ENCODE assay signal across 24 cellular contexts in the genomic region with DNA sequence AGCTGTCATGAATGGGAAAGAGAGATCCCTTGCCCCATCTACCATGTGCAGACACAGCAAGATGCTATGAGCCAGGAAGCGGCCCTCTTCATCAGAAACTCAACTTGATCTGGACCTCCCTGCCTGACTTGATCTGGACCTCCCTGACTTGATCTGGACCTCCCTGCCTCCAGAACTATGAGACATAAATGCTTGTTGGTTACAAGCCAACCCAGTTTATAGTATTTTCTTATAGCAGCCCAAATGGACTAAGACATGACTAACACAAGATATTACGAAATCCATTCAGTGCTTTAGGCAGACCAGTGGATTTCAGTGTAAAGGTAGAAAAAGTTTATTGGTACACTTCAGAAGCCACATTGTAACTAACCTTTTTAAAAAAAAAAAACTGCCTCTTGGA. TPM values are rescaled to one million over a fixed set of nuclear protein-coding genes. Genes with fewer than 3 reads are reported as not detected.
DNase-seq lines count a peak whose midpoint lies in the region; ATAC-seq, FAIRE-seq and TF ChIP-seq lines count a peak whose summit lies in the region.
"Had no signal": no experiment of that assay in that cellular context is flagged by ENCODE, and none has a peak within 500 bp of the region (broad histone marks: within the 10 kb centered on the region; RNA-seq: fewer than 3 reads in every experiment).

No MANE protein-coding gene starts in this region.

- no peak overlapping the region for H3K4me3 Mint-ChIP-seq in astrocyte (ENCODE audit: unreplicated experiment)
- H3K4me3 Mint-ChIP-seq: activated naive CD8-positive, alpha-beta T cell; activated T-cell treated with anti-CD3 and anti-CD28 coated beads, Interleukin-2, amount 50 U/mL, for 24 hours; GM23338; type B pancreatic cell had no signal

- DNase-seq in A549 (ENCODE audit: low read depth in 1 of 2, low spot score in 1 of 2) = no peak
- peak; percentile 59 for DNase-seq in HT1080 (ENCODE audit: low read depth)
- peak; percentile 41 for DNase-seq in astrocyte (ENCODE audit: low read depth)
- peak; percentile 63 for DNase-seq in fibroblast of the conjunctiva (ENCODE audit: low read depth)
- no peak for DNase-seq in NCI-H1417 treated with DMSO at 0.1 percent for 48 hours (lab: John Stamatoyannopoulos, UW)
- no peak for DNase-seq in NCI-H1694 (lab: John Stamatoyannopoulos, UW)
- DNase-seq: activated CD4-positive, alpha-beta T cell treated with anti-CD3 and anti-CD28 coated beads, Interleukin-2, amount 50 U/mL, for 4 hours; activated T-cell treated with anti-CD3 and anti-CD28 coated beads, Interleukin-2, amount 50 U/mL, for 24 hours; central memory CD4-positive, alpha-beta T cell; effector memory CD4-positive, alpha-beta T cell; Kasumi-1; NCI-H2029 treated with DMSO at 0.1 percent for 48 hours; NCI-H526; stimulated activated naive CD4-positive, alpha-beta T cell had no signal

- POLR2A ChIA-PET in A549 (lab: Yijun Ruan, JAX) = interaction anchor here (1.1 kb wide), 1 partner anchor 16 kb away, joined by 3 read pairs; the partner anchor contains the start of gene CUL4A

- H3K4me1 ChIP-seq in A549 (peaks cover 19% of the 10 kb centered on the region; the same call in 2 of the 3 replicates), astrocyte (ENCODE audit: insufficient read depth, low read length) (peaks cover 7% of the 10 kb centered on the region)

- peaks cover 5% of the 10 kb centered on the region for H3K4me1 Mint-ChIP-seq in astrocyte (ENCODE audit: low read depth, unreplicated experiment)
- H3K4me1 Mint-ChIP-seq: GM23338 had no signal

- peaks cover 25% of the 10 kb centered on the region for H3K36me3 Mint-ChIP-seq in astrocyte (ENCODE audit: low read depth, unreplicated experiment)

- H3K27me3 Mint-ChIP-seq in astrocyte (ENCODE audit: low read depth, unreplicated experiment) = no peaks in the 10 kb centered on the region
- H3K27me3 Mint-ChIP-seq: activated naive CD8-positive, alpha-beta T cell; activated T-cell treated with anti-CD3 and anti-CD28 coated beads, Interleukin-2, amount 50 U/mL, for 24 hours; type B pancreatic cell had no signal

- H3K9me3 Mint-ChIP-seq in astrocyte (ENCODE audit: unreplicated experiment) = no peaks in the 10 kb centered on the region
- H3K9me3 Mint-ChIP-seq: activated T-cell treated with anti-CD3 and anti-CD28 coated beads, Interleukin-2, amount 50 U/mL, for 24 hours; GM23338; type B pancreatic cell had no signal

- no peak for TF ChIP-seq POLR2A in A549 (IDR thresholded peaks at IDR 0.05; ENCODE audit: low read length)

- peaks cover 2% of the 10 kb centered on the region for H3K79me2 ChIP-seq in astrocyte (ENCODE audit: insufficient read depth, low read length)

- 0 out of 6 replicates have a peak, but pooled peaks of 1 of the 2 experiments have one; percentile 39 for ATAC-seq in A549
- ATAC-seq in HG02798 (IDR thresholded peaks at IDR 0.05; ENCODE audit: poor library complexity, unreplicated experiment) = no peak
- no peak for ATAC-seq in GM18502 (IDR thresholded peaks at IDR 0.05; ENCODE audit: poor library complexity, unreplicated experiment)
- ATAC-seq: GM23338 had no signal

- CTCF ChIA-PET in A549 (lab: Yijun Ruan, JAX) = no interaction called here

- TF ChIP-seq EP300 in A549 (IDR thresholded peaks at IDR 0.05) = no peak

- H3K27ac ChIP-seq in A549 (no peak overlapping the region), astrocyte (ENCODE audit: low read depth, low read length) (no peak overlapping the region)

- H4K20me1 ChIP-seq in astrocyte (ENCODE audit: insufficient read depth, low read length) = peaks cover 7% of the 10 kb centered on the region

- H3K27me3 ChIP-seq in astrocyte (ENCODE audit: insufficient read depth, low read length) = no peaks in the 10 kb centered on the region

- no peak for FAIRE-seq in A549 (lab: Jason Lieb, UNC)
- no peak for FAIRE-seq in astrocyte (lab: Jason Lieb, UNC)

- WGBS in A549 (ENCODE audit: missing lambda C conversion rate) = 88% methylated on average over 2 of the region's 2 CpGs

- H3K4me3 ChIP-seq in A549 (no peak overlapping the region), astrocyte (ENCODE audit: insufficient read depth, low read depth, low read length) (no peak overlapping the region)
- H3K4me3 ChIP-seq: GM23338, smooth muscle cell had no signal

- peaks cover 44% of the 10 kb centered on the region for H3K36me3 ChIP-seq in astrocyte (ENCODE audit: insufficient read depth, low read length)

- no peaks in the 10 kb centered on the region for H3K9me3 ChIP-seq in A549
- no peaks in the 10 kb centered on the region for H3K9me3 ChIP-seq in astrocyte (ENCODE audit: insufficient read depth, low read depth, low read length)

- H3K4me2 ChIP-seq in A549 (0 out of 3 replicates have a peak overlapping the region, but pooled peaks have one; percentile 3), astrocyte (ENCODE audit: low read length) (no peak overlapping the region)
- H3K4me2 ChIP-seq: GM23338, smooth muscle cell had no signal

- H3K27ac Mint-ChIP-seq in astrocyte (ENCODE audit: unreplicated experiment) = no peak overlapping the region
- H3K27ac Mint-ChIP-seq: activated naive CD8-positive, alpha-beta T cell; activated T-cell treated with anti-CD3 and anti-CD28 coated beads, Interleukin-2, amount 50 U/mL, for 24 hours; GM23338; type B pancreatic cell had no signal

- TF ChIP-seq RAD21 in A549 (conservative IDR thresholded peaks at IDR 0.05 in 1 of 2, IDR thresholded peaks at IDR 0.05 in 1 of 2) = no peak

- TF ChIP-seq CTCF in A549 (IDR thresholded peaks at IDR 0.05) = no peak
- no peak for TF ChIP-seq CTCF in astrocyte (IDR thresholded peaks at IDR 0.05; ENCODE audit: insufficient read depth, low read depth, low read length)

- H3K9ac ChIP-seq in astrocyte (ENCODE audit: low read length) = no peak overlapping the region

- H2AFZ ChIP-seq in astrocyte (ENCODE audit: low read depth, low read length) = no peak overlapping the region
- H2AFZ ChIP-seq: GM23338 had no signal

TF ChIP-seq in A549, 52 proteins besides CTCF, POLR2A, EP300 and RAD21:
- TF ChIP-seq CEBPB (IDR thresholded peaks at IDR 0.05) (peak; percentile 55 to 62; a peak in 3 of 4 replicates), NR3C1 (IDR thresholded peaks at IDR 0.05) (no peak)

RNA-seq across cellular contexts. Expression of gene PCID2, which starts 15.6 kb away (rescaled TPM):
- 68.7 and 71.1 TPM in 2 replicates for polyA plus RNA-seq in A549 (2011; rRNA removed)
- 37.4 and 38.5 TPM in 2 replicates for polyA plus RNA-seq in A549 (2012; cell fraction: cytosol; rRNA removed)
- polyA plus RNA-seq in A549 (2012; cell fraction: nucleus; rRNA removed) = 39.1 and 60.0 TPM in 2 replicates
- 37.7 to 39.9 TPM (median 39.1 TPM) in 3 replicates for polyA plus RNA-seq in A549 (2017; fragmentation: RNase III; extraction: RNeasy Plus Mini Kit Qiagen cat#74134 plus additional on column Dnase treatment)
- polyA minus RNA-seq in A549 (2011; rRNA and poly(A)+ RNA removed) = 44.5 and 45.2 TPM in 2 replicates
- 113 and 114 TPM in 2 replicates for total RNA-seq in HT1080 (2014; rRNA removed; shearing (Covaris generic))
- 94.3 and 110 TPM in 2 replicates for polyA plus RNA-seq in HT1080 (2015; cell fraction: cytosol; rRNA removed)
- 173 and 187 TPM in 2 replicates for polyA plus RNA-seq in HT1080 (2015; cell fraction: nucleus; rRNA removed)
- 29.6 and 31.5 TPM in 2 replicates for total RNA-seq in astrocyte

RNA-seq across cellular contexts. Expression of gene CUL4A, which starts 16.5 kb away (rescaled TPM):
- polyA plus RNA-seq in A549 (2011; rRNA removed) (53.2 and 55.4 TPM in 2 replicates), A549 (2017; fragmentation: RNase III; extraction: RNeasy Plus Mini Kit Qiagen cat#74134 plus additional on column Dnase treatment) (46.9 to 57.0 TPM (median 49.6 TPM) in 3 replicates)
- 32.5 and 37.9 TPM in 2 replicates for polyA plus RNA-seq in A549 (2012; cell fraction: cytosol; rRNA removed)
- 52.7 and 61.2 TPM in 2 replicates for polyA plus RNA-seq in A549 (2012; cell fraction: nucleus; rRNA removed)
- 38.9 and 39.1 TPM in 2 replicates for polyA minus RNA-seq in A549 (2011; rRNA and poly(A)+ RNA removed)
- 159 and 192 TPM in 2 replicates for total RNA-seq in HT1080 (2014; rRNA removed; shearing (Covaris generic))
- polyA plus RNA-seq in HT1080 (2015; cell fraction: cytosol; rRNA removed) = 106 and 113 TPM in 2 replicates
- polyA plus RNA-seq in HT1080 (2015; cell fraction: nucleus; rRNA removed) = 96.6 and 163 TPM in 2 replicates
- 71.3 and 81.3 TPM in 2 replicates for total RNA-seq in astrocyte

RNA-seq across cellular contexts. Expression of gene PROZ, which starts 34.5 kb away (rescaled TPM):
- polyA plus RNA-seq in A549 (2011; rRNA removed) = not detected in 2 replicates
- not detected in 2 replicates for polyA plus RNA-seq in A549 (2012; cell fraction: cytosol; rRNA removed)
- not detected in 2 replicates for polyA plus RNA-seq in A549 (2012; cell fraction: nucleus; rRNA removed)
- not detected in 3 replicates for polyA plus RNA-seq in A549 (2017; fragmentation: RNase III; extraction: RNeasy Plus Mini Kit Qiagen cat#74134 plus additional on column Dnase treatment)
- polyA minus RNA-seq in A549 (2011; rRNA and poly(A)+ RNA removed) = not detected in 2 replicates
- not detected in 2 replicates for total RNA-seq in HT1080 (2014; rRNA removed; shearing (Covaris generic))
- not detected in 2 replicates for polyA plus RNA-seq in HT1080 (2015; cell fraction: cytosol; rRNA removed)
- not detected in 2 replicates for polyA plus RNA-seq in HT1080 (2015; cell fraction: nucleus; rRNA removed)
- not detected in 2 replicates for total RNA-seq in astrocyte
- total RNA-seq: A673, glomerular endothelial cell, GM23338, lower leg skin, myocyte, smooth muscle cell had no signal
- polyA plus RNA-seq: smooth muscle cell had no signal

Comparison
In these comparisons a context has a peak if more than half of its experiments do, and no peak if none do; other contexts are left out.
1. DNase-seq: peak in HT1080 (single experiment), astrocyte (single experiment) and fibroblast of the conjunctiva (single experiment); none in A549 (0 of 2), NCI-H1417 treated with DMSO at 0.1 percent for 48 hours (single experiment) and NCI-H1694 (single experiment).